Comparison of ENCODE assay signal across 1 cellular context in genomic region chr16:50954469-50954868, GRCh38.
TF ChIP-seq lines count a peak whose summit lies in the region.

No MANE protein-coding gene starts in this region.

TF ChIP-seq in GM12878, 131 proteins besides CTCF, POLR2A, EP300 and RAD21 (continued from another document):
- TF ChIP-seq ZBTB33 (IDR thresholded peaks at IDR 0.05), result no peak
